In genomic region chr18:12140866-12141265, GRCh38 we compare ENCODE assay signal across 4 cellular contexts. TPM values are rescaled to one million over a fixed set of nuclear protein-coding genes. Genes with fewer than 3 reads are reported as not detected.
"Had no signal": no experiment of that assay in that cellular context is flagged by ENCODE, and none has a peak within 500 bp of the region (broad histone marks: within the 10 kb centered on the region; RNA-seq: fewer than 3 reads in every experiment).

No MANE protein-coding gene starts in this region.

RNA-seq across cellular contexts. Expression of gene ANKRD62, which starts 47.2 kb away (rescaled TPM):
- total RNA-seq: LHCN-M2, M059J, MCF 10A, NCI-H460 had no signal
